ENCODE assay signal across 8 cellular contexts in the genomic region with DNA sequence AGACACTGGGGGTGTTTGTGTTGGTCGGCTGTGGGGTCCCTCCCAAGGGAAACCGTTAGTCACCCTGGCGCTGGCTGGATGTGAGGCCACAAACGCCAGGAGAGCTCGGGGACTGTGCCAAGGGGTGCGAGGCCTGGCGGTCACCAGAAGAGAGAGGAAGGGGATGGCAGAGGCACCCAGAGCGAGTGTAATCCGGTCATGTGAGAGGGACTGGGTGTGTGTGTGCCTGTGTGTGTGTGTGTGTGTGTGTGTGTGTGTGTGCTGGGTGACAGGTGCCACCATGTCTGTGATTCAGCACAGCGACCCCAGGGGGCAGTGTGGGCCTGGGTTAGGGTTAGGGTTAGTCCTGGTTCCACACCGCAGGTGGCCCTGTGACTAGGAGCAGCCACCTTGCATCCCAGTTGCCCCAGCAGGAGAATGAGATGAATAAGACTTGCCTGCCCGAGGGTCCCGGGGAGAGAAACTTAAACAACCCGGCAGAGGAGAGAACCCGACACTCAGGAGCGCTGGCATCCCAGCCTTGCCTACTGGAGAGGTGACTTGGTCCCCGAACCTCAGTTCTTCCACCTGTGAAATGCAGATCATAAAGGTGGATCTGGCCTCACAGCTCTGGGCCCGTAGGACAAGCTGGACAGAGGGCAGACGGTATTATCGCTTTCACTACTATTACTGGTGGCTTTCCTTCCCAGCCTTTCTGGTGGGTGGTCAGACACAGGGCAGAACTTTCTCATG. TPM values are rescaled to one million over a fixed set of nuclear protein-coding genes. Genes with fewer than 3 reads are reported as not detected.
DNase-seq lines count a peak whose midpoint lies in the region; ATAC-seq and TF ChIP-seq lines count a peak whose summit lies in the region.

No MANE protein-coding gene starts in this region.

- POLR2A ChIA-PET in PC-9 (lab: Charles Lee; ENCODE audit: unreplicated experiment) = no interaction called here

- no peak overlapping the region for H3K4me3 ChIP-seq in CD4-positive, CD25-positive, alpha-beta regulatory T cell (ENCODE audit: low read depth, low read length)
- H3K4me3 ChIP-seq in PC-9 (no peak overlapping the region), foreskin fibroblast (ENCODE audit: low read depth in 1 of 2, low read length in 2 of 2) (no peak overlapping the region)

- H3K4me1 ChIP-seq in CD4-positive, CD25-positive, alpha-beta regulatory T cell (ENCODE audit: control insufficient read depth, insufficient read depth, low read length, poor library complexity, severe bottlenecking) = peaks cover 4% of the 10 kb centered on the region
- no peaks in the 10 kb centered on the region for H3K4me1 ChIP-seq in PC-9 (replicated peaks; ENCODE audit: insufficient read depth)

- DNase-seq in CD4-positive, CD25-positive, alpha-beta regulatory T cell = peak; percentile 36 to 69 (median 60)
- peak; percentile 59 for DNase-seq in HT1080 (ENCODE audit: low read depth)
- peak in 1 of 2 experiments; percentile 78 for DNase-seq in PC-9
- peak; percentile 24 for DNase-seq in activated T-helper 1 cell treated with anti-CD3 and anti-CD28 coated beads, Interleukin-12 subunit alpha, Interleukin-12 subunit beta, Interleukin-2, Interleukin-4 antibody, amounts not matched to agents 30 ng/mL and 10 ng/mL and 1 ng/mL, durations not matched to agents 14 hours and 24 hours and 36 hours (ENCODE audit: low spot score)
- DNase-seq in foreskin fibroblast = peak; percentile 20 to 58
- DNase-seq in progenitor cell of endocrine pancreas (ENCODE audit: low spot score, unreplicated experiment) = peak; percentile 64
- no peak for DNase-seq in OCI-M2 (lab: John Stamatoyannopoulos, UW; ENCODE audit: unreplicated experiment)

- peak; percentile 44 to 46 for ATAC-seq in CD4-positive, CD25-positive, alpha-beta regulatory T cell (ENCODE audit: low read depth in 2 of 2)
- ATAC-seq in GM18517 (IDR thresholded peaks at IDR 0.05; ENCODE audit: unreplicated experiment) = no peak

- no peaks in the 10 kb centered on the region for H3F3A ChIP-seq in PC-9 (ENCODE audit: insufficient read depth, low read depth)

- no TSS peak for BruUV-seq in PC-9 (replicated peaks; lab: Mats Ljungman, UMichigan)

- peak overlapping the region in 3 of 4 donors; percentile 5 to 51 (median 19) for H3K4me3 Mint-ChIP-seq in CD4-positive, CD25-positive, alpha-beta regulatory T cell
- H3K4me3 Mint-ChIP-seq in activated T-helper 1 cell treated with anti-CD3 and anti-CD28 coated beads, Interleukin-12 subunit alpha, Interleukin-12 subunit beta, Interleukin-2, Interleukin-4 antibody, amounts not matched to agents 30 ng/mL and 10 ng/mL and 1 ng/mL, durations not matched to agents 14 hours and 24 hours and 36 hours = no peak overlapping the region
- no peak overlapping the region for H3K4me3 Mint-ChIP-seq in progenitor cell of endocrine pancreas (ENCODE audit: low read depth)

- no peak overlapping the region for H2AFZ ChIP-seq in PC-9

- intact Hi-C loops in PC-9 (cut with micrococcal nuclease; ENCODE audit: unreplicated experiment) = loop anchor here (1.0 to 5.0 kb wide), 2 partner anchors 193 to 564 kb away; no protein-coding TSS in a partner anchor
- intact Hi-C loops in activated T-helper 1 cell treated with anti-CD3 and anti-CD28 coated beads, Interleukin-12 subunit alpha, Interleukin-12 subunit beta, Interleukin-2, Interleukin-4 antibody, amounts not matched to agents 30 ng/mL and 10 ng/mL and 1 ng/mL, durations not matched to agents 14 hours and 24 hours and 36 hours (cut with micrococcal nuclease) = loop anchor here (1.0 kb wide), 1 partner anchor 210 kb away; no protein-coding TSS in a partner anchor

- no peaks in the 10 kb centered on the region for H3K79me2 ChIP-seq in PC-9 (ENCODE audit: low read depth)

- peaks cover 0 to 1% (median 0%) of the 10 kb centered on the region in 7 donors for H3K9me3 Mint-ChIP-seq in CD4-positive, CD25-positive, alpha-beta regulatory T cell
- no peaks in the 10 kb centered on the region for H3K9me3 Mint-ChIP-seq in activated T-helper 1 cell treated with anti-CD3 and anti-CD28 coated beads, Interleukin-12 subunit alpha, Interleukin-12 subunit beta, Interleukin-2, Interleukin-4 antibody, amounts not matched to agents 30 ng/mL and 10 ng/mL and 1 ng/mL, durations not matched to agents 14 hours and 24 hours and 36 hours
- no peaks in the 10 kb centered on the region for H3K9me3 Mint-ChIP-seq in progenitor cell of endocrine pancreas (ENCODE audit: low read depth)

- H3K27me3 Mint-ChIP-seq in CD4-positive, CD25-positive, alpha-beta regulatory T cell = peaks cover 9% of the 10 kb centered on the region
- H3K27me3 Mint-ChIP-seq in activated T-helper 1 cell treated with anti-CD3 and anti-CD28 coated beads, Interleukin-12 subunit alpha, Interleukin-12 subunit beta, Interleukin-2, Interleukin-4 antibody, amounts not matched to agents 30 ng/mL and 10 ng/mL and 1 ng/mL, durations not matched to agents 14 hours and 24 hours and 36 hours (ENCODE audit: insufficient read depth) = peaks cover 11% of the 10 kb centered on the region
- H3K27me3 Mint-ChIP-seq in progenitor cell of endocrine pancreas = peaks cover 30% of the 10 kb centered on the region

- H3K36me3 Mint-ChIP-seq in CD4-positive, CD25-positive, alpha-beta regulatory T cell = no peaks in the 10 kb centered on the region
- no peaks in the 10 kb centered on the region for H3K36me3 Mint-ChIP-seq in activated T-helper 1 cell treated with anti-CD3 and anti-CD28 coated beads, Interleukin-12 subunit alpha, Interleukin-12 subunit beta, Interleukin-2, Interleukin-4 antibody, amounts not matched to agents 30 ng/mL and 10 ng/mL and 1 ng/mL, durations not matched to agents 14 hours and 24 hours and 36 hours (ENCODE audit: low read depth)
- no peaks in the 10 kb centered on the region for H3K36me3 Mint-ChIP-seq in progenitor cell of endocrine pancreas (ENCODE audit: insufficient read depth)

- no peak overlapping the region for H3K4me2 ChIP-seq in PC-9

- no peaks in the 10 kb centered on the region for H3K36me3 ChIP-seq in CD4-positive, CD25-positive, alpha-beta regulatory T cell (ENCODE audit: control insufficient read depth, insufficient read depth, low read length)
- no peaks in the 10 kb centered on the region for H3K36me3 ChIP-seq in PC-9 (ENCODE audit: low read depth)

- peaks cover 0 to 7% (median 0%) of the 10 kb centered on the region in 4 donors for H3K4me1 Mint-ChIP-seq in CD4-positive, CD25-positive, alpha-beta regulatory T cell
- no peaks in the 10 kb centered on the region for H3K4me1 Mint-ChIP-seq in activated T-helper 1 cell treated with anti-CD3 and anti-CD28 coated beads, Interleukin-12 subunit alpha, Interleukin-12 subunit beta, Interleukin-2, Interleukin-4 antibody, amounts not matched to agents 30 ng/mL and 10 ng/mL and 1 ng/mL, durations not matched to agents 14 hours and 24 hours and 36 hours (ENCODE audit: low read depth)
- no peaks in the 10 kb centered on the region for H3K4me1 Mint-ChIP-seq in progenitor cell of endocrine pancreas (ENCODE audit: low read depth)

- H3K9me2 ChIP-seq in PC-9 (ENCODE audit: insufficient read depth) = no peaks in the 10 kb centered on the region

- H3K27ac Mint-ChIP-seq in CD4-positive, CD25-positive, alpha-beta regulatory T cell = no peak overlapping the region
- no peak overlapping the region for H3K27ac Mint-ChIP-seq in activated T-helper 1 cell treated with anti-CD3 and anti-CD28 coated beads, Interleukin-12 subunit alpha, Interleukin-12 subunit beta, Interleukin-2, Interleukin-4 antibody, amounts not matched to agents 30 ng/mL and 10 ng/mL and 1 ng/mL, durations not matched to agents 14 hours and 24 hours and 36 hours
- H3K27ac Mint-ChIP-seq in progenitor cell of endocrine pancreas = no peak overlapping the region

- no peak overlapping the region for H3K27ac ChIP-seq in CD4-positive, CD25-positive, alpha-beta regulatory T cell (ENCODE audit: insufficient read depth, low read length, poor library complexity, severe bottlenecking)
- H3K27ac ChIP-seq in PC-9 = no peak overlapping the region

- peaks cover 4% of the 10 kb centered on the region; the same call in 1 of the 2 replicates for H4K20me1 ChIP-seq in PC-9 (ENCODE audit: insufficient read depth)

- no peaks in the 10 kb centered on the region for H3K27me3 ChIP-seq in CD4-positive, CD25-positive, alpha-beta regulatory T cell (ENCODE audit: control insufficient read depth, insufficient read depth, low read length)
- H3K27me3 ChIP-seq in PC-9 (ENCODE audit: insufficient read depth, low read depth) = peaks cover 98% of the 10 kb centered on the region

- CTCF ChIA-PET in PC-9 (lab: Charles Lee) = interaction anchor here (1.0 kb wide), 1 partner anchor 194 kb away, joined by 3 read pairs; no protein-coding TSS in a partner anchor

- TF ChIP-seq CTCF in PC-9 (conservative IDR thresholded peaks at IDR 0.05) (peak; percentile 68), foreskin fibroblast (IDR thresholded peaks at IDR 0.05; ENCODE audit: low read depth, low read length) (peak; percentile 42), progenitor cell of endocrine pancreas (IDR thresholded peaks at IDR 0.05; ENCODE audit: unreplicated experiment) (peak; percentile 52)

- no peaks in the 10 kb centered on the region for H3K9me3 ChIP-seq in CD4-positive, CD25-positive, alpha-beta regulatory T cell (ENCODE audit: control insufficient read depth in 2 of 2, low read length in 2 of 2)
- H3K9me3 ChIP-seq in PC-9 (ENCODE audit: insufficient read depth, low read depth) = no peaks in the 10 kb centered on the region

RNA-seq across cellular contexts. Expression of gene ADAMTSL2, which starts 1.4 kb away (rescaled TPM):
- not detected for total RNA-seq in CD4-positive, CD25-positive, alpha-beta regulatory T cell
- not detected for polyA plus RNA-seq in CD4-positive, CD25-positive, alpha-beta regulatory T cell
- not detected in 2 replicates for total RNA-seq in HT1080 (2014; rRNA removed; shearing (Covaris generic))
- not detected in 2 replicates for polyA plus RNA-seq in HT1080 (2015; cell fraction: cytosol; rRNA removed)
- polyA plus RNA-seq in HT1080 (2015; cell fraction: nucleus; rRNA removed) = not detected in 2 replicates
- total RNA-seq in PC-9 (2021) = 0.39 and 0.50 TPM in 2 replicates
- not detected in 2 replicates for total RNA-seq in activated T-helper 1 cell treated with anti-CD3 and anti-CD28 coated beads, Interleukin-12 subunit alpha, Interleukin-12 subunit beta, Interleukin-2, Interleukin-4 antibody, amounts not matched to agents 30 ng/mL and 10 ng/mL and 1 ng/mL, durations not matched to agents 14 hours and 24 hours and 36 hours
- total RNA-seq in progenitor cell of endocrine pancreas = 0.07 and 0.14 TPM in 2 replicates

RNA-seq across cellular contexts. Expression of gene MYMK, which starts 8.3 kb away (rescaled TPM):
- not detected for total RNA-seq in CD4-positive, CD25-positive, alpha-beta regulatory T cell
- not detected for polyA plus RNA-seq in CD4-positive, CD25-positive, alpha-beta regulatory T cell
- total RNA-seq in HT1080 (2014; rRNA removed; shearing (Covaris generic)) = not detected in 2 replicates
- not detected in 2 replicates for polyA plus RNA-seq in HT1080 (2015; cell fraction: cytosol; rRNA removed)
- polyA plus RNA-seq in HT1080 (2015; cell fraction: nucleus; rRNA removed) = not detected in 2 replicates
- not detected in 2 replicates for total RNA-seq in PC-9 (2021)
- total RNA-seq in activated T-helper 1 cell treated with anti-CD3 and anti-CD28 coated beads, Interleukin-12 subunit alpha, Interleukin-12 subunit beta, Interleukin-2, Interleukin-4 antibody, amounts not matched to agents 30 ng/mL and 10 ng/mL and 1 ng/mL, durations not matched to agents 14 hours and 24 hours and 36 hours = not detected in 2 replicates
- not detected in 2 replicates for total RNA-seq in progenitor cell of endocrine pancreas

RNA-seq across cellular contexts. Expression of gene SLC2A6, which starts 54.2 kb away (rescaled TPM):
- 1.8 TPM for total RNA-seq in CD4-positive, CD25-positive, alpha-beta regulatory T cell
- 1 to 10 TPM in 3 of 4 donors, under 1 TPM in 1; 0.63 to 2.2 (median 1.6) TPM for polyA plus RNA-seq in CD4-positive, CD25-positive, alpha-beta regulatory T cell
- total RNA-seq in HT1080 (2014; rRNA removed; shearing (Covaris generic)) = 2.3 and 2.4 TPM in 2 replicates
- polyA plus RNA-seq in HT1080 (2015; cell fraction: cytosol; rRNA removed) = 2.7 and 3.0 TPM in 2 replicates
- 3.9 and 5.1 TPM in 2 replicates for polyA plus RNA-seq in HT1080 (2015; cell fraction: nucleus; rRNA removed)
- total RNA-seq in PC-9 (2021) (6.1 and 13.1 TPM in 2 replicates), progenitor cell of endocrine pancreas (4.7 and 5.2 TPM in 2 replicates)
- 4.1 and 4.6 TPM in 2 replicates for total RNA-seq in activated T-helper 1 cell treated with anti-CD3 and anti-CD28 coated beads, Interleukin-12 subunit alpha, Interleukin-12 subunit beta, Interleukin-2, Interleukin-4 antibody, amounts not matched to agents 30 ng/mL and 10 ng/mL and 1 ng/mL, durations not matched to agents 14 hours and 24 hours and 36 hours

Comparison
In these comparisons a context has a peak if more than half of its experiments do, and no peak if none do; other contexts are left out.
1. H3K4me3 Mint-ChIP-seq: peak in CD4-positive, CD25-positive, alpha-beta regulatory T cell (3 of 4); none in activated T-helper 1 cell treated with anti-CD3 and anti-CD28 coated beads, Interleukin-12 subunit alpha, Interleukin-12 subunit beta, Interleukin-2, Interleukin-4 antibody, amounts not matched to agents 30 ng/mL and 10 ng/mL and 1 ng/mL, durations not matched to agents 14 hours and 24 hours and 36 hours (single experiment) and progenitor cell of endocrine pancreas (single experiment).
2. Peak in every context shown above with its lines, with median percentiles within 50 percentile points of each other: CTCF ChIP-seq.